ENCODE assay signal across 16 cellular contexts in genomic region chr13:23705578-23705977, GRCh38.
"Had no signal": no experiment of that assay in that cellular context is flagged by ENCODE, and none has a peak within 500 bp of the region (broad histone marks: within the 10 kb centered on the region; RNA-seq: fewer than 3 reads in every experiment).

No MANE protein-coding gene starts in this region.

- H3K27me3 ChIP-seq: brain microvascular endothelial cell, dorsolateral prefrontal cortex, spleen, upper lobe of left lung had no signal

- H3K27me3 Mint-ChIP-seq: activated naive CD4-positive, alpha-beta T cell treated with anti-CD3 and anti-CD28 coated beads, Interleukin-2, amount 50 U/mL, for 24 hours had no signal

- DNase-seq: activated CD4-positive, alpha-beta T cell treated with anti-CD3 and anti-CD28 coated beads, Interleukin-2, amount 50 U/mL, for 1 hour; activated CD4-positive, CD25-positive, alpha-beta regulatory T cell; activated effector memory CD4-positive, alpha-beta T cell treated with Interleukin-2 at 50 U/mL for 16 hours; amygdala; brain microvascular endothelial cell; cerebellar nuclear complex; dorsolateral prefrontal cortex; left ventricle myocardium inferior; posterior cingulate gyrus; spleen; stimulated activated CD4-positive, alpha-beta T cell treated with anti-CD3 and anti-CD28 coated beads, Interleukin-1b, Interleukin-23, amount 100 ng/mL, for 48 hours; stimulated activated naive CD4-positive, alpha-beta T cell; upper lobe of left lung had no signal

- H3K36me3 Mint-ChIP-seq: activated naive CD4-positive, alpha-beta T cell treated with anti-CD3 and anti-CD28 coated beads, Interleukin-2, amount 50 U/mL, for 24 hours; memory B cell had no signal

- H3K36me3 ChIP-seq: brain microvascular endothelial cell, left ventricle myocardium inferior, spleen, upper lobe of left lung had no signal

- H3K4me3 Mint-ChIP-seq: activated naive CD4-positive, alpha-beta T cell treated with anti-CD3 and anti-CD28 coated beads, Interleukin-2, amount 50 U/mL, for 24 hours; memory B cell had no signal

- H3K27ac Mint-ChIP-seq: activated naive CD4-positive, alpha-beta T cell treated with anti-CD3 and anti-CD28 coated beads, Interleukin-2, amount 50 U/mL, for 24 hours; memory B cell had no signal

- H3K27ac ChIP-seq: brain microvascular endothelial cell, dorsolateral prefrontal cortex, left ventricle myocardium inferior had no signal

- H3K9me3 ChIP-seq: left ventricle myocardium inferior, spleen, upper lobe of left lung had no signal

- H3K4me3 ChIP-seq: dorsolateral prefrontal cortex, left ventricle myocardium inferior, spleen, upper lobe of left lung had no signal

- ATAC-seq: esophagus mucosa had no signal

- H3K4me1 Mint-ChIP-seq: activated naive CD4-positive, alpha-beta T cell treated with anti-CD3 and anti-CD28 coated beads, Interleukin-2, amount 50 U/mL, for 24 hours had no signal

- H3K9me3 Mint-ChIP-seq: activated naive CD4-positive, alpha-beta T cell treated with anti-CD3 and anti-CD28 coated beads, Interleukin-2, amount 50 U/mL, for 24 hours; memory B cell had no signal
